1 cellular context compared by ENCODE assay signal in genomic region chr6:142146828-142147662, GRCh38.
TF ChIP-seq lines count a peak whose summit lies in the region.

NMBR (minus strand) TSS chr6:142147122; CDS start chr6:142088658, 58,464 bp downstream.
VTA1 (plus strand) TSS chr6:142147263; CDS start chr6:142147288, 25 bp downstream.

TF ChIP-seq in HEK293, 187 proteins besides CTCF, POLR2A, EP300 and RAD21 (continued from another document and continues in another):
- TF ChIP-seq ZBTB10 (tag by site-specific recombination; IDR thresholded peaks at IDR 0.05): peak; percentile 89
- TF ChIP-seq ZNF221 (tag by site-specific recombination; IDR thresholded peaks at IDR 0.05; ENCODE audit: borderline replicate concordance): no peak
- no peak for TF ChIP-seq SCRT2 (tag by site-specific recombination; IDR thresholded peaks at IDR 0.05)
- TF ChIP-seq FEZF1 (tag by site-specific recombination; IDR thresholded peaks at IDR 0.05): no peak
- TF ChIP-seq ZNF670 (tag by site-specific recombination; IDR thresholded peaks at IDR 0.05; ENCODE audit: low read depth): no peak
- no peak for TF ChIP-seq HOXA7 (CRISPR knock-in tag; IDR thresholded peaks at IDR 0.05; ENCODE audit: borderline replicate concordance)
- peak; percentile 86 for TF ChIP-seq SETDB1 (IDR thresholded peaks at IDR 0.05; ENCODE audit: insufficient read length, low read length)
- no peak for TF ChIP-seq ZBTB49 (tag by site-specific recombination; IDR thresholded peaks at IDR 0.05; ENCODE audit: low read depth)
- peak; percentile 84 for TF ChIP-seq EGR2 (tag by site-specific recombination; IDR thresholded peaks at IDR 0.05; ENCODE audit: low read depth)
- no peak for TF ChIP-seq ZNF560 (tag by site-specific recombination; IDR thresholded peaks at IDR 0.05; ENCODE audit: borderline replicate concordance)
- no peak for TF ChIP-seq ZNF645 (tag by site-specific recombination; IDR thresholded peaks at IDR 0.05)
- TF ChIP-seq PATZ1 (tag by site-specific recombination; IDR thresholded peaks at IDR 0.05): peak; percentile 73
- TF ChIP-seq ZBTB21 (tag by site-specific recombination; IDR thresholded peaks at IDR 0.05): peak; percentile 85
- TF ChIP-seq ELK4 (IDR thresholded peaks at IDR 0.05; ENCODE audit: borderline replicate concordance, low read depth, low read length): 0 out of 2 replicates have a peak, but pooled peaks have one; percentile 30
- TF ChIP-seq ZNF148 (tag by site-specific recombination; IDR thresholded peaks at IDR 0.05; ENCODE audit: borderline replicate concordance): no peak
- peak; percentile 68; the same call in 1 of the 2 replicates for TF ChIP-seq YY2 (tag by site-specific recombination; IDR thresholded peaks at IDR 0.05)
- TF ChIP-seq ZNF639 (tag by site-specific recombination; IDR thresholded peaks at IDR 0.05): peak; percentile 95
- TF ChIP-seq ZNF426 (tag by site-specific recombination; IDR thresholded peaks at IDR 0.05): no peak
- TF ChIP-seq ZBTB8A (tag by site-specific recombination; IDR thresholded peaks at IDR 0.05): peak; percentile 65
- no peak for TF ChIP-seq ZNF488 (tag by site-specific recombination; IDR thresholded peaks at IDR 0.05)
- peak; percentile 86 for TF ChIP-seq SP7 (tag by site-specific recombination; IDR thresholded peaks at IDR 0.05)
- no peak for TF ChIP-seq ZFP3 (tag by site-specific recombination; IDR thresholded peaks at IDR 0.05; ENCODE audit: low read depth)
- no peak for TF ChIP-seq ZNF792 (tag by site-specific recombination; IDR thresholded peaks at IDR 0.05)
- no peak for TF ChIP-seq ZNF239 (tag by site-specific recombination; IDR thresholded peaks at IDR 0.05)
- TF ChIP-seq KLF17 (tag by site-specific recombination; IDR thresholded peaks at IDR 0.05): peak; percentile 91; the same call in 1 of the 2 replicates
- TF ChIP-seq ZFP41 (tag by site-specific recombination; IDR thresholded peaks at IDR 0.05; ENCODE audit: borderline replicate concordance): no peak
- TF ChIP-seq GLIS2 (tag by site-specific recombination; IDR thresholded peaks at IDR 0.05): 0 out of 2 replicates have a peak, but pooled peaks have one; percentile 18
- no peak for TF ChIP-seq ZNF174 (tag by site-specific recombination; IDR thresholded peaks at IDR 0.05)
- TF ChIP-seq ZNF18 (tag by site-specific recombination; IDR thresholded peaks at IDR 0.05): no peak
- peak; percentile 39; the same call in 1 of the 2 replicates for TF ChIP-seq GLI4 (tag by site-specific recombination; IDR thresholded peaks at IDR 0.05)
- TF ChIP-seq ZNF837 (tag by site-specific recombination; IDR thresholded peaks at IDR 0.05): no peak
- TF ChIP-seq ZSCAN30 (tag by site-specific recombination; IDR thresholded peaks at IDR 0.05): no peak
- 0 out of 2 replicates have a peak, but pooled peaks have one; percentile 9 for TF ChIP-seq ZNF280D (tag by site-specific recombination; IDR thresholded peaks at IDR 0.05)
- TF ChIP-seq ZNF394 (tag by site-specific recombination; IDR thresholded peaks at IDR 0.05; ENCODE audit: borderline replicate concordance): peak; percentile 78; the same call in 1 of the 2 replicates
- no peak for TF ChIP-seq TCF7L2 (IDR thresholded peaks at IDR 0.05; ENCODE audit: borderline replicate concordance, low read depth, low read length)
- TF ChIP-seq ZBTB1 (tag by site-specific recombination; IDR thresholded peaks at IDR 0.05): no peak
